ENCODE assay signal across 29 cellular contexts in genomic region chr2:214138779-214139178, GRCh38.
"Had no signal": no experiment of that assay in that cellular context is flagged by ENCODE, and none has a peak within 500 bp of the region (broad histone marks: within the 10 kb centered on the region; RNA-seq: fewer than 3 reads in every experiment).

No MANE protein-coding gene starts in this region.

- H3K4me3 ChIP-seq: lower lobe of right lung, neural progenitor cell, prostate gland, skin epidermis, suprapubic skin, thoracic aorta, tibial artery, upper lobe of right lung had no signal

- FAIRE-seq: keratinocyte, urothelium cell line had no signal

- DNase-seq: hippocampal formation; kidney glomerular epithelial cell; left cardiac atrium; lower lobe of right lung; mammary epithelial cell; mesenchymal stem cell; naive B cell; natural killer cell; nephron progenitor cell; occipital lobe; retina; right cardiac atrium; stimulated activated CD4-positive, alpha-beta T cell treated with anti-CD3 and anti-CD28 coated beads, Interleukin-4, amount 100 ng/mL, for 24 hours; stimulated activated naive CD4-positive, alpha-beta T cell; tibial artery; trophoblast cell; upper lobe of right lung had no signal

- H3K27ac Mint-ChIP-seq: naive B cell; natural killer cell; nephron progenitor cell; neural progenitor cell; stimulated activated effector memory CD8-positive, alpha-beta T cell treated with anti-CD3 and anti-CD28 coated beads, Interleukin-12 subunit alpha, Interleukin-12 subunit beta, amount 100 ng/mL, for 72 hours; stimulated activated naive CD8-positive, alpha-beta T cell treated with anti-CD3 and anti-CD28 coated beads, Interleukin-15, Interleukin-2, amounts not matched to agents 100 ng/mL and 50 ng/mL, for 24 hours had no signal

- H3K9me3 ChIP-seq: lower lobe of right lung, neutrophil, prostate gland, suprapubic skin, thoracic aorta, tibial artery, upper lobe of right lung had no signal

- H3K4me1 Mint-ChIP-seq: naive B cell; natural killer cell; nephron progenitor cell; neural progenitor cell; stimulated activated effector memory CD8-positive, alpha-beta T cell treated with anti-CD3 and anti-CD28 coated beads, Interleukin-12 subunit alpha, Interleukin-12 subunit beta, amount 100 ng/mL, for 72 hours had no signal

- H3K4me3 Mint-ChIP-seq: naive B cell; natural killer cell; nephron progenitor cell; neural progenitor cell; stimulated activated effector memory CD8-positive, alpha-beta T cell treated with anti-CD3 and anti-CD28 coated beads, Interleukin-12 subunit alpha, Interleukin-12 subunit beta, amount 100 ng/mL, for 72 hours; stimulated activated naive CD8-positive, alpha-beta T cell treated with anti-CD3 and anti-CD28 coated beads, Interleukin-15, Interleukin-2, amounts not matched to agents 100 ng/mL and 50 ng/mL, for 24 hours had no signal

- H3K9me3 Mint-ChIP-seq: nephron progenitor cell; neural progenitor cell; stimulated activated naive CD8-positive, alpha-beta T cell treated with anti-CD3 and anti-CD28 coated beads, Interleukin-15, Interleukin-2, amounts not matched to agents 100 ng/mL and 50 ng/mL, for 24 hours had no signal

- H3K27me3 Mint-ChIP-seq: naive B cell; stimulated activated naive CD8-positive, alpha-beta T cell treated with anti-CD3 and anti-CD28 coated beads, Interleukin-15, Interleukin-2, amounts not matched to agents 100 ng/mL and 50 ng/mL, for 24 hours had no signal

- H3K4me1 ChIP-seq: lower lobe of right lung, neural progenitor cell, prostate gland, suprapubic skin, upper lobe of right lung had no signal

- H3K27ac ChIP-seq: lower lobe of right lung, neural progenitor cell, neutrophil, prostate gland, skin epidermis, suprapubic skin, thoracic aorta, tibial artery, upper lobe of right lung had no signal

- H3K27me3 ChIP-seq: neural progenitor cell, neutrophil, suprapubic skin, tibial artery, upper lobe of right lung had no signal

- H3K36me3 ChIP-seq: lower lobe of right lung, neural progenitor cell, neutrophil, prostate gland, suprapubic skin, thoracic aorta, tibial artery, upper lobe of right lung had no signal

- ATAC-seq: left cardiac atrium; left lobe of liver; lower lobe of right lung; natural killer cell; right cardiac atrium; sciatic nerve; stimulated activated effector memory CD8-positive, alpha-beta T cell treated with anti-CD3 and anti-CD28 coated beads, Interleukin-12 subunit alpha, Interleukin-12 subunit beta, amount 100 ng/mL, for 72 hours; upper lobe of right lung had no signal

- H3K9ac ChIP-seq: neural progenitor cell had no signal

- H3K4me2 ChIP-seq: neural progenitor cell had no signal

- H3K36me3 Mint-ChIP-seq: naive B cell; natural killer cell; neural progenitor cell; stimulated activated effector memory CD8-positive, alpha-beta T cell treated with anti-CD3 and anti-CD28 coated beads, Interleukin-12 subunit alpha, Interleukin-12 subunit beta, amount 100 ng/mL, for 72 hours had no signal
